In genomic region chr6:118580585-118581419, GRCh38 we compare ENCODE assay signal across 8 cellular contexts. TPM values are rescaled to one million over a fixed set of nuclear protein-coding genes. Genes with fewer than 3 reads are reported as not detected.
DNase-seq lines count a peak whose midpoint lies in the region; ATAC-seq lines count a peak whose summit lies in the region.

No MANE protein-coding gene starts in this region.

- H3K27ac ChIP-seq in skeletal muscle tissue (ENCODE audit: low read depth, low read length) = peak overlapping the region; percentile 59

- no peaks in the 10 kb centered on the region for H3K27me3 Mint-ChIP-seq in activated naive CD4-positive, alpha-beta T cell treated with anti-CD3 and anti-CD28 coated beads, Interleukin-2, amount 10 ng/mL, durations not matched to agents 7 days and 5 days

- peak; percentile 27 for DNase-seq in activated naive CD4-positive, alpha-beta T cell treated with anti-CD3 and anti-CD28 coated beads, Interleukin-2, amount 10 ng/mL, durations not matched to agents 7 days and 5 days
- DNase-seq in activated naive CD4-positive, alpha-beta T cell treated with anti-CD3 and anti-CD28 coated beads, Interleukin-2, amount 50 U/mL, for 16 hours = no peak
- DNase-seq in NT2/D1 (ENCODE audit: low read depth, low spot score) (peak; percentile 40), T47D (ENCODE audit: low read depth in 1 of 2, low spot score in 1 of 2) (peak; percentile 26 to 79), iPS-NIHi11 (ENCODE audit: low spot score) (peak; percentile 75)
- no peak for DNase-seq in activated CD4-positive, alpha-beta T cell treated with anti-CD3 and anti-CD28 coated beads for 1 hour

- H3K4me1 ChIP-seq in NT2/D1 (ENCODE audit: insufficient read depth, insufficient read length) = no peaks in the 10 kb centered on the region
- H3K4me1 ChIP-seq in skeletal muscle tissue (ENCODE audit: control insufficient read depth in 3 of 3, insufficient read depth in 3 of 3, low read length in 3 of 3) = peaks cover 22 to 43% (median 26%) of the 10 kb centered on the region in 3 donors

- CTCF ChIA-PET in activated naive CD4-positive, alpha-beta T cell treated with anti-CD3 and anti-CD28 coated beads, Interleukin-2, amount 10 ng/mL, durations not matched to agents 7 days and 5 days (lab: Charles Lee) = interaction anchor here (0.7 to 2.6 kb wide), 10 partner anchors 10 to 605 kb away, joined by 3 to 14 read pairs (median 4); no protein-coding TSS in a partner anchor

- peaks cover 2% of the 10 kb centered on the region for H3K4me1 Mint-ChIP-seq in activated naive CD4-positive, alpha-beta T cell treated with anti-CD3 and anti-CD28 coated beads, Interleukin-2, amount 10 ng/mL, durations not matched to agents 7 days and 5 days

- H3K9ac ChIP-seq in NT2/D1 (ENCODE audit: insufficient read length, low read depth) (no peak overlapping the region), skeletal muscle tissue (ENCODE audit: low read depth in 1 of 3, low read length in 3 of 3) (peak overlapping the region; percentile 4 to 52 (median 35))

- H3K36me3 Mint-ChIP-seq in activated naive CD4-positive, alpha-beta T cell treated with anti-CD3 and anti-CD28 coated beads, Interleukin-2, amount 10 ng/mL, durations not matched to agents 7 days and 5 days = peaks cover 64% of the 10 kb centered on the region

- no peaks in the 10 kb centered on the region for H3K27me3 ChIP-seq in NT2/D1 (ENCODE audit: insufficient read depth, insufficient read length)
- no peaks in the 10 kb centered on the region for H3K27me3 ChIP-seq in skeletal muscle tissue (ENCODE audit: control insufficient read depth in 3 of 3, insufficient read depth in 3 of 3, low read length in 3 of 3)

- in situ Hi-C loops in T47D (cut with HindIII; ENCODE audit: low pct_unique_long_range_greater_than_20kb, low sequenced_read_pairs) = no loop called here

- H3K36me3 ChIP-seq in NT2/D1 (ENCODE audit: insufficient read depth, insufficient read length, low read length) (no peaks in the 10 kb centered on the region), skeletal muscle tissue (ENCODE audit: control insufficient read depth in 3 of 3, insufficient read depth in 3 of 3, low read length in 3 of 3) (peaks cover 0 to 3% (median 0%) of the 10 kb centered on the region in 3 donors)

- peak; percentile 58 for ATAC-seq in HG03469 (IDR thresholded peaks at IDR 0.05; ENCODE audit: unreplicated experiment)

- H3K27ac Mint-ChIP-seq in activated naive CD4-positive, alpha-beta T cell treated with anti-CD3 and anti-CD28 coated beads, Interleukin-2, amount 10 ng/mL, durations not matched to agents 7 days and 5 days = no peak overlapping the region

- H3K9me3 Mint-ChIP-seq in activated naive CD4-positive, alpha-beta T cell treated with anti-CD3 and anti-CD28 coated beads, Interleukin-2, amount 10 ng/mL, durations not matched to agents 7 days and 5 days = peaks cover 45% of the 10 kb centered on the region

- H3K4me3 Mint-ChIP-seq in activated naive CD4-positive, alpha-beta T cell treated with anti-CD3 and anti-CD28 coated beads, Interleukin-2, amount 10 ng/mL, durations not matched to agents 7 days and 5 days = no peak overlapping the region

- H3K9me3 ChIP-seq in NT2/D1 (ENCODE audit: insufficient read depth, low read length) (peaks cover 44% of the 10 kb centered on the region), skeletal muscle tissue (ENCODE audit: control insufficient read depth in 3 of 3, low read length in 3 of 3) (peaks cover 0 to 4% (median 2%) of the 10 kb centered on the region in 3 donors)

- no peak overlapping the region for H3K4me3 ChIP-seq in NT2/D1 (ENCODE audit: insufficient read length, low read depth)
- H3K4me3 ChIP-seq in skeletal muscle tissue (ENCODE audit: low read length in 3 of 3) = peak overlapping the region in 2 of 3 donors; percentile 13 to 44

RNA-seq across cellular contexts. Expression of gene PLN, which starts 32.7 kb away (rescaled TPM):
- 18.3 TPM for total RNA-seq in skeletal muscle tissue

Comparison
In these comparisons a context has a peak if more than half of its experiments do, and no peak if none do; other contexts are left out.
1. DNase-seq: peak in activated naive CD4-positive, alpha-beta T cell treated with anti-CD3 and anti-CD28 coated beads, Interleukin-2, amount 10 ng/mL, durations not matched to agents 7 days and 5 days (single experiment), NT2/D1 (single experiment), T47D (2 of 2) and iPS-NIHi11 (single experiment); none in activated naive CD4-positive, alpha-beta T cell treated with anti-CD3 and anti-CD28 coated beads, Interleukin-2, amount 50 U/mL, for 16 hours (single experiment) and activated CD4-positive, alpha-beta T cell treated with anti-CD3 and anti-CD28 coated beads for 1 hour (single experiment).